In the genomic region with DNA sequence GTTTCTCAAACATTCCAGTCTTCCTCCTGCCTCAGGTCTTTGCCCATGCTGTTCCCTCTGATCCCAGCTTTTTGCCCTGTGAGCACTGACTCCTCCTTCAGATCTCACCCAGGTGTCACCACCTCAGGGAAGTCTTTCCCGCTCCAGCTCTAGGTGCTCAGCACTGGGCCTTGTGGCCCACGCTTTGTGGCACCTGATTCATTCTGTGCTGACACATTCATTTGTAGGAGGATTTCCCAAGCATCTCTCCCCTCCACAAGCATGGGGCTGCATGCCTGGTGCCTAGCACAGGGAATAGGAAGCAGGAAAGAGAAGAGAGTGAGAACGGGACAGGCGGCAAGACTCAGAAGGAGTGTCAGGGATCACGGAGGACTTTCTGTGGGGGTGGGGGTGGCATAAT, we compare ENCODE assay signal across 33 cellular contexts. TPM values are rescaled to one million over a fixed set of nuclear protein-coding genes. Genes with fewer than 3 reads are reported as not detected.
DNase-seq lines count a peak whose midpoint lies in the region; ATAC-seq and TF ChIP-seq lines count a peak whose summit lies in the region.
"Had no signal": no experiment of that assay in that cellular context is flagged by ENCODE, and none has a peak within 500 bp of the region (broad histone marks: within the 10 kb centered on the region; RNA-seq: fewer than 3 reads in every experiment).

No MANE protein-coding gene starts in this region.

- H3K36me3 ChIP-seq in lower lobe of right lung = no peaks in the 10 kb centered on the region
- H3K36me3 ChIP-seq: BE2C; BLaER1; BLaER1 treated with 17β-estradiol and CSF1 and Interleukin-3, amounts not matched to agents 10 nM and 100 nM had no signal

- intact Hi-C loops in lower lobe of right lung (cut with DNase I) = no loop called here

- H3K9me3 ChIP-seq in lower lobe of right lung = no peaks in the 10 kb centered on the region
- H3K9me3 ChIP-seq: A549; BE2C; BLaER1; BLaER1 treated with 17β-estradiol and CSF1 and Interleukin-3, amounts not matched to agents 10 nM and 100 nM; Caco-2 had no signal

- H3K27me3 ChIP-seq in lower lobe of right lung (ENCODE audit: low read depth) = peaks cover 69% of the 10 kb centered on the region
- H3K27me3 ChIP-seq: BE2C had no signal

- no peaks in the 10 kb centered on the region for H3K4me1 ChIP-seq in lower lobe of right lung
- H3K4me1 ChIP-seq: A549, BE2C, Caco-2 had no signal

- ATAC-seq in lower lobe of right lung = no peak
- ATAC-seq: A549; CD8-positive, alpha-beta T cell had no signal

- DNase-seq in lower lobe of right lung (peak; percentile 9), occipital lobe (lab: John Stamatoyannopoulos, UW) (peak; percentile 35), NK-92 (lab: John Stamatoyannopoulos, UW; ENCODE audit: unreplicated experiment) (no peak), mucosa of gallbladder (ENCODE audit: low spot score) (no peak)
- DNase-seq: 8988T; ACHN; AML-193; BE2C; C1 segment of cervical spinal cord; Caco-2; Calu3; CD4-positive, alpha-beta memory T cell; CD4-positive, alpha-beta T cell; CD4-positive, CD25-positive, alpha-beta regulatory T cell; CD8-positive, alpha-beta memory T cell; CD8-positive, alpha-beta T cell; COR-L47; DMS 273 treated with DMSO at 0.1 percent for 48 hours; DMS153; DMS53; DMS79; DMS79 treated with DMSO at 0.1 percent for 48 hours; DND-41; EL had no signal

- no peak for TF ChIP-seq CTCF in lower lobe of right lung (IDR thresholded peaks at IDR 0.05)

- no peak overlapping the region for H3K27ac ChIP-seq in lower lobe of right lung
- H3K27ac ChIP-seq: 22Rv1; A549; BLaER1; BLaER1 treated with 17β-estradiol and CSF1 and Interleukin-3, amounts not matched to agents 10 nM and 100 nM; C4-2B had no signal

- H3K4me3 ChIP-seq in lower lobe of right lung = no peak overlapping the region
- H3K4me3 ChIP-seq: A549; BLaER1; BLaER1 treated with 17β-estradiol and CSF1 and Interleukin-3, amounts not matched to agents 10 nM and 100 nM had no signal

RNA-seq across cellular contexts. Expression of a gene that starts 17.6 kb away (rescaled TPM):
- total RNA-seq in lower lobe of right lung (not detected), occipital lobe (455 TPM), mucosa of gallbladder (not detected)
- total RNA-seq: A172; A673; B cell; Caco-2; Calu3; CD4-positive, alpha-beta memory T cell; CD4-positive, alpha-beta T cell; CD4-positive, CD25-positive, alpha-beta regulatory T cell; CD8-positive, alpha-beta memory T cell; CD8-positive, alpha-beta T cell; Daoy had no signal

Comparison
In these comparisons a context has a peak if more than half of its experiments do, and no peak if none do; other contexts are left out.
1. DNase-seq: peak in lower lobe of right lung (single experiment) and occipital lobe (single experiment); none in NK-92 (single experiment) and mucosa of gallbladder (single experiment).
2. RNA of a gene that starts 17.6 kb away (total RNA-seq): 455 TPM in occipital lobe (single experiment); not detected in mucosa of gallbladder (single experiment) and not detected in lower lobe of right lung (single experiment); every median in the first group is over 100 times any median in the second.